20 cellular contexts compared by ENCODE assay signal in genomic region chr22:29842172-29842571, GRCh38. TPM values are rescaled to one million over a fixed set of nuclear protein-coding genes. Genes with fewer than 3 reads are reported as not detected.
DNase-seq lines count a peak whose midpoint lies in the region; ATAC-seq and TF ChIP-seq lines count a peak whose summit lies in the region.
"Had no signal": no experiment of that assay in that cellular context is flagged by ENCODE, and none has a peak within 500 bp of the region (broad histone marks: within the 10 kb centered on the region; RNA-seq: fewer than 3 reads in every experiment).

No MANE protein-coding gene starts in this region.

- no peak for ATAC-seq in SK-N-SH treated with all-trans-retinoic acid at 6 μM for 48 hours
- ATAC-seq: right lobe of liver, T-helper 17 cell had no signal

- no peaks in the 10 kb centered on the region for H3K9me3 ChIP-seq in SK-N-SH
- peaks cover 6% of the 10 kb centered on the region for H3K9me3 ChIP-seq in mesenchymal stem cell (ENCODE audit: control insufficient read depth, low read length)
- H3K9me3 ChIP-seq in suprapubic skin: no peaks in the 10 kb centered on the region
- H3K9me3 ChIP-seq: right lobe of liver had no signal

- CTCF ChIA-PET in SK-N-SH (lab: Yijun Ruan, JAX): interaction anchor here (0.9 to 1.5 kb wide), 2 partner anchors 24 to 160 kb away, joined by 3 read pairs; no protein-coding TSS in a partner anchor
- CTCF ChIA-PET in activated CD4-positive, alpha-beta T cell treated with anti-CD3 and anti-CD28 coated beads, Interleukin-2, amount 10 ng/mL, durations not matched to agents 7 days and 5 days (lab: Charles Lee): interaction anchor here (0.6 kb wide), 1 partner anchor 48 kb away, joined by 3 read pairs; no protein-coding TSS in a partner anchor

- no peak overlapping the region for H2BK12ac ChIP-seq in mesenchymal stem cell (ENCODE audit: low read length in 2 of 2)

- no peak for TF ChIP-seq POLR2A in suprapubic skin (IDR thresholded peaks at IDR 0.05)

- no peaks in the 10 kb centered on the region for H3K27me3 Mint-ChIP-seq in chondrocyte (ENCODE audit: low read depth)
- no peaks in the 10 kb centered on the region for H3K27me3 Mint-ChIP-seq in activated CD4-positive, alpha-beta T cell treated with anti-CD3 and anti-CD28 coated beads, Interleukin-2, amount 10 ng/mL, durations not matched to agents 7 days and 5 days
- H3K27me3 Mint-ChIP-seq: activated T-cell treated with anti-CD3 and anti-CD28 coated beads, Interleukin-2, amount 50 U/mL, for 24 hours; dendritic cell treated with granulocyte-macrophage colony-stimulating factor and Interleukin-4, amounts not matched to agents 40 ng/mL and 50 ng/mL, for 4 days; T-helper 17 cell had no signal

- H3K4me3 Mint-ChIP-seq in chondrocyte (ENCODE audit: unreplicated experiment): no peak overlapping the region
- H3K4me3 Mint-ChIP-seq in activated CD4-positive, alpha-beta T cell treated with anti-CD3 and anti-CD28 coated beads, Interleukin-2, amount 10 ng/mL, durations not matched to agents 7 days and 5 days: no peak overlapping the region
- H3K4me3 Mint-ChIP-seq: activated T-cell treated with anti-CD3 and anti-CD28 coated beads, Interleukin-2, amount 50 U/mL, for 24 hours; B cell; dendritic cell treated with granulocyte-macrophage colony-stimulating factor and Interleukin-4, amounts not matched to agents 40 ng/mL and 50 ng/mL, for 4 days; T-helper 17 cell had no signal

- H3K4me1 ChIP-seq in SK-N-SH (ENCODE audit: control insufficient read depth in 1 of 2, insufficient read depth in 2 of 2, low read depth in 1 of 2, low read length in 1 of 2) (peaks cover 6% of the 10 kb centered on the region in 2 experiments; a peak in 2 of 4 replicates), mesenchymal stem cell (ENCODE audit: control insufficient read depth, insufficient read depth, low read depth, low read length) (peaks cover 4% of the 10 kb centered on the region), suprapubic skin (peaks cover 23% of the 10 kb centered on the region)

- no peak for TF ChIP-seq CTCF in SK-N-SH (IDR thresholded peaks at IDR 0.05)
- no peak for TF ChIP-seq CTCF in chondrocyte (IDR thresholded peaks at IDR 0.05)
- TF ChIP-seq CTCF in suprapubic skin (IDR thresholded peaks at IDR 0.05): no peak

- H3K27ac Mint-ChIP-seq in chondrocyte (ENCODE audit: unreplicated experiment): peak overlapping the region; percentile 88
- no peak overlapping the region for H3K27ac Mint-ChIP-seq in activated CD4-positive, alpha-beta T cell treated with anti-CD3 and anti-CD28 coated beads, Interleukin-2, amount 10 ng/mL, durations not matched to agents 7 days and 5 days
- H3K27ac Mint-ChIP-seq: activated T-cell treated with anti-CD3 and anti-CD28 coated beads, Interleukin-2, amount 50 U/mL, for 24 hours; B cell; dendritic cell treated with granulocyte-macrophage colony-stimulating factor and Interleukin-4, amounts not matched to agents 40 ng/mL and 50 ng/mL, for 4 days; T-helper 17 cell had no signal

- H3F3A ChIP-seq in SK-N-SH (replicated peaks; ENCODE audit: insufficient read depth): peaks cover 8% of the 10 kb centered on the region

- no peak overlapping the region for H2BK120ac ChIP-seq in mesenchymal stem cell (ENCODE audit: low read depth, low read length)

- no peak for TF ChIP-seq RAD21 in SK-N-SH (IDR thresholded peaks at IDR 0.05; ENCODE audit: low read length)

- H3K36me3 ChIP-seq in SK-N-SH (replicated peaks in 1 of 2; ENCODE audit: control insufficient read depth in 1 of 2, insufficient read depth in 2 of 2, low read length in 1 of 2): no peaks in the 10 kb centered on the region
- H3K36me3 ChIP-seq in mesenchymal stem cell (ENCODE audit: control insufficient read depth in 1 of 2, insufficient read depth in 2 of 2, low read depth in 1 of 2, low read length in 2 of 2): no peaks in the 10 kb centered on the region
- no peaks in the 10 kb centered on the region for H3K36me3 ChIP-seq in suprapubic skin
- H3K36me3 ChIP-seq: cardiac muscle cell, heart left ventricle, right lobe of liver had no signal

- H3K9me3 Mint-ChIP-seq in chondrocyte (ENCODE audit: low read depth): peaks cover 8% of the 10 kb centered on the region
- peaks cover 10% of the 10 kb centered on the region for H3K9me3 Mint-ChIP-seq in activated CD4-positive, alpha-beta T cell treated with anti-CD3 and anti-CD28 coated beads, Interleukin-2, amount 10 ng/mL, durations not matched to agents 7 days and 5 days

- no peak overlapping the region for H2AK5ac ChIP-seq in mesenchymal stem cell (ENCODE audit: low read length, severe bottlenecking)

- no peaks in the 10 kb centered on the region for H3K36me3 Mint-ChIP-seq in chondrocyte (ENCODE audit: low read depth)
- H3K36me3 Mint-ChIP-seq in activated CD4-positive, alpha-beta T cell treated with anti-CD3 and anti-CD28 coated beads, Interleukin-2, amount 10 ng/mL, durations not matched to agents 7 days and 5 days (ENCODE audit: low read depth): peaks cover 10% of the 10 kb centered on the region

- H3K27ac ChIP-seq in SK-N-SH (ENCODE audit: low read depth in 2 of 2, low read length in 1 of 2): peak overlapping the region in 1 of 2 experiments; percentile 85; a peak in 2 of 4 replicates
- peak overlapping the region; percentile 21 for H3K27ac ChIP-seq in mesenchymal stem cell (ENCODE audit: low read length, poor library complexity, severe bottlenecking)
- peak overlapping the region; percentile 64 for H3K27ac ChIP-seq in suprapubic skin
- H3K27ac ChIP-seq: 22Rv1, cardiac muscle cell, KMS-11, right lobe of liver had no signal

- no peak overlapping the region for H2BK15ac ChIP-seq in mesenchymal stem cell (ENCODE audit: low read depth, poor library complexity, severe bottlenecking)

- H3K79me1 ChIP-seq in mesenchymal stem cell (replicated peaks; ENCODE audit: low read length, poor library complexity, severe bottlenecking): peaks cover 6% of the 10 kb centered on the region

- H4K20me1 ChIP-seq in SK-N-SH (ENCODE audit: insufficient read depth): no peaks in the 10 kb centered on the region

- H3K9me2 ChIP-seq in SK-N-SH: no peaks in the 10 kb centered on the region

- H2AFZ ChIP-seq in SK-N-SH (ENCODE audit: low read depth) (peak overlapping the region; percentile 56), mesenchymal stem cell (ENCODE audit: low read depth, low read length) (no peak overlapping the region)

- H4K8ac ChIP-seq in mesenchymal stem cell (ENCODE audit: low read length): no peak overlapping the region

- peaks cover 8% of the 10 kb centered on the region for H3K79me2 ChIP-seq in SK-N-SH (ENCODE audit: insufficient read depth)

- H3K4me3 ChIP-seq in SK-N-SH (ENCODE audit: low read depth in 2 of 2, low read length in 1 of 2): no peak overlapping the region
- H3K4me3 ChIP-seq in mesenchymal stem cell (ENCODE audit: insufficient read depth in 1 of 2, low read depth in 1 of 2, low read length in 2 of 2): no peak overlapping the region
- no peak overlapping the region for H3K4me3 ChIP-seq in suprapubic skin
- H3K4me3 ChIP-seq: cardiac muscle cell, heart left ventricle, right lobe of liver had no signal

- H4K91ac ChIP-seq in mesenchymal stem cell (ENCODE audit: low read length): no peak overlapping the region

- DNase-seq in SK-N-SH (no peak), chondrocyte (ENCODE audit: low spot score) (no peak), mesenchymal stem cell (no peak), suprapubic skin (ENCODE audit: low spot score in 2 of 2) (no peak), hippocampal formation (lab: John Stamatoyannopoulos, UW) (no peak)
- DNase-seq in activated CD4-positive, alpha-beta T cell treated with anti-CD3 and anti-CD28 coated beads, Interleukin-2, amount 10 ng/mL, durations not matched to agents 7 days and 5 days: no peak
- DNase-seq in activated CD8-positive, alpha-beta memory T cell treated with anti-CD3 and anti-CD28 coated beads for 24 hours: no peak
- DNase-seq: activated T-cell treated with anti-CD3 and anti-CD28 coated beads, Interleukin-2, amount 50 U/mL, for 24 hours; heart left ventricle; NCI-H1436; NCI-H524 treated with DMSO at 0.1 percent for 48 hours; right lobe of liver; substantia nigra; T-helper 17 cell had no signal

- H3K4me2 ChIP-seq in SK-N-SH (0 out of 2 replicates have a peak overlapping the region, but pooled peaks have one; percentile 22), mesenchymal stem cell (ENCODE audit: low read length, poor library complexity, severe bottlenecking) (no peak overlapping the region)
- H3K4me2 ChIP-seq: KMS-11 had no signal

- no peak overlapping the region for H3K4ac ChIP-seq in mesenchymal stem cell (ENCODE audit: low read depth in 1 of 2, low read length in 2 of 2)

- H3K4me1 Mint-ChIP-seq in chondrocyte (ENCODE audit: low read depth): peaks cover 28% of the 10 kb centered on the region
- H3K4me1 Mint-ChIP-seq in activated CD4-positive, alpha-beta T cell treated with anti-CD3 and anti-CD28 coated beads, Interleukin-2, amount 10 ng/mL, durations not matched to agents 7 days and 5 days: peaks cover 17% of the 10 kb centered on the region

- H3K23ac ChIP-seq in mesenchymal stem cell (ENCODE audit: low read length in 2 of 2): no peak overlapping the region

- TF ChIP-seq EP300 in SK-N-SH (IDR thresholded peaks at IDR 0.05; ENCODE audit: borderline replicate concordance in 1 of 2, low read depth in 1 of 2, low read length in 1 of 2) (no peak), suprapubic skin (IDR thresholded peaks at IDR 0.05) (no peak)

- H3K14ac ChIP-seq in mesenchymal stem cell (ENCODE audit: low read length in 2 of 2): no peak overlapping the region

- WGBS in SK-N-SH (ENCODE audit: low lambda C conversion rate): 96% methylated on average over 2 of the region's 2 CpGs
- no CpG with 5 or more reads among the region's 2 CpGs for WGBS in mesenchymal stem cell
- 78% methylated on average over 2 of the region's 2 CpGs for WGBS in suprapubic skin

- H3K9ac ChIP-seq in SK-N-SH (peak overlapping the region; percentile 32; the same call in 1 of the 2 replicates), mesenchymal stem cell (ENCODE audit: low read length) (peak overlapping the region; percentile 77)
- H3K9ac ChIP-seq: KMS-11 had no signal

- H2BK5ac ChIP-seq in mesenchymal stem cell (ENCODE audit: low read depth, low read length, poor library complexity, severe bottlenecking): no peak overlapping the region

- POLR2A ChIA-PET in SK-N-SH (lab: Yijun Ruan, JAX): no interaction called here
- POLR2A ChIA-PET in activated CD4-positive, alpha-beta T cell treated with anti-CD3 and anti-CD28 coated beads, Interleukin-2, amount 10 ng/mL, durations not matched to agents 7 days and 5 days (lab: Charles Lee): no interaction called here

- no peak overlapping the region for H3K18ac ChIP-seq in mesenchymal stem cell (ENCODE audit: low read depth in 1 of 2, low read length in 2 of 2)

- H3K27me3 ChIP-seq in SK-N-SH (ENCODE audit: insufficient read depth) (no peaks in the 10 kb centered on the region), mesenchymal stem cell (ENCODE audit: control insufficient read depth in 1 of 2, insufficient read depth in 1 of 2, low read length in 2 of 2) (no peaks in the 10 kb centered on the region), suprapubic skin (no peaks in the 10 kb centered on the region)
- H3K27me3 ChIP-seq: cardiac muscle cell, heart left ventricle, right lobe of liver had no signal

RNA-seq across cellular contexts. Expression of gene ASCC2, which starts 4.1 kb away (rescaled TPM):
- polyA plus RNA-seq in SK-N-SH (2012; rRNA removed): 78.6 and 82.0 TPM in 2 replicates
- 42.9 and 56.0 TPM in 2 replicates for polyA plus RNA-seq in SK-N-SH (2012; cell fraction: cytosol; rRNA removed)
- polyA plus RNA-seq in SK-N-SH (2012; cell fraction: nucleus; rRNA removed): 129 and 131 TPM in 2 replicates
- total RNA-seq in chondrocyte (43.2 to 65.8 TPM (median 44.2 TPM) in 3 replicates), suprapubic skin (10 to 100 TPM; 35.6 to 57.3 (median 43.2) TPM)
- 43.5 TPM for polyA plus RNA-seq in mesenchymal stem cell (2013, experiment 1 of 2)
- polyA plus RNA-seq in mesenchymal stem cell (2013, experiment 2 of 2): 43.8 TPM
- 10 to 100 TPM; 92.4 to 96.4 TPM for total RNA-seq in activated CD4-positive, alpha-beta T cell treated with anti-CD3 and anti-CD28 coated beads, Interleukin-2, amount 10 ng/mL, durations not matched to agents 7 days and 5 days

RNA-seq across cellular contexts. Expression of gene MTMR3, which starts 40.8 kb away (rescaled TPM):
- polyA plus RNA-seq in SK-N-SH (2012; rRNA removed): 20.4 and 26.0 TPM in 2 replicates
- polyA plus RNA-seq in SK-N-SH (2012; cell fraction: cytosol; rRNA removed): 10.1 and 11.9 TPM in 2 replicates
- polyA plus RNA-seq in SK-N-SH (2012; cell fraction: nucleus; rRNA removed): 97.2 and 107 TPM in 2 replicates
- total RNA-seq in chondrocyte (30.5 to 37.1 TPM (median 36.9 TPM) in 3 replicates), suprapubic skin (100 to 1,000 TPM in 1 of 4 donors, 10 to 100 TPM in 3; 57.8 to 136 (median 66.0) TPM)
- polyA plus RNA-seq in mesenchymal stem cell (2013, experiment 1 of 2): 10.3 TPM
- 9.3 TPM for polyA plus RNA-seq in mesenchymal stem cell (2013, experiment 2 of 2)
- 10 to 100 TPM; 24.3 to 27.9 TPM for total RNA-seq in activated CD4-positive, alpha-beta T cell treated with anti-CD3 and anti-CD28 coated beads, Interleukin-2, amount 10 ng/mL, durations not matched to agents 7 days and 5 days
